9 cellular contexts compared by ENCODE assay signal in the genomic region with DNA sequence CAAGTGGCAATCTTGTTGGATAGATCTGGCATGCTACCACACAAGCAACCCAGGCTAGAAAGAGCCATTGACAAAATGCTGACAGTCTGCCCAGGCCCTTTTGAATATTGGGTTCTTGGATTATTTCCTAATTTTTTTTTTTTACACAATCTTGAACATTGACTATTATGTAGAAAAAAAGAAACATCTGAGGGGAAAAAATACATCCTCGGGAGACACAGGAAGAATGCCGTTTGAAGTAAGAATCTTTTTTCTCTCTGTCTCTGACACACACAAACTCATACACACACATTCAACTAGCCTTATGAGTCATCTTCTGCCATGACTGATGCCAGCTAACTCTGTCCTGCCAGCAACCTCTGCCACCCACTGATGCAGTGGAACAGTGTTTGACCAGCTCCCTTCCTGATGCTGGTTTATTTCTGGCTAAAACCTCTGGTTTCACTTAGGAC. TPM values are rescaled to one million over a fixed set of nuclear protein-coding genes. Genes with fewer than 3 reads are reported as not detected.
DNase-seq lines count a peak whose midpoint lies in the region; ATAC-seq, FAIRE-seq and TF ChIP-seq lines count a peak whose summit lies in the region.
"Had no signal": no experiment of that assay in that cellular context is flagged by ENCODE, and none has a peak within 500 bp of the region (broad histone marks: within the 10 kb centered on the region; RNA-seq: fewer than 3 reads in every experiment).

No MANE protein-coding gene starts in this region.

- no peaks in the 10 kb centered on the region for H3K27me3 ChIP-seq in neuronal stem cell (ENCODE audit: control insufficient read depth in 3 of 3, insufficient read depth in 3 of 3, low read depth in 1 of 3, low read length in 3 of 3)

- no peak overlapping the region for H2BK5ac ChIP-seq in neuronal stem cell (ENCODE audit: low read length)

- H3K23ac ChIP-seq in neuronal stem cell (ENCODE audit: low read depth, low read length, poor library complexity) = no peak overlapping the region

- no peak overlapping the region for H3K27ac ChIP-seq in neuronal stem cell (replicated peaks; ENCODE audit: low read length)
- H3K27ac ChIP-seq: HL-60 had no signal

- no peak overlapping the region for H2BK12ac ChIP-seq in neuronal stem cell (ENCODE audit: low read length)

- ATAC-seq in GM21619 (IDR thresholded peaks at IDR 0.05; ENCODE audit: unreplicated experiment) (no peak), HG02642 (IDR thresholded peaks at IDR 0.05; ENCODE audit: poor library complexity, unreplicated experiment) (no peak)

- H3K14ac ChIP-seq in neuronal stem cell (ENCODE audit: low read length) = no peak overlapping the region

- H2AK5ac ChIP-seq in neuronal stem cell (ENCODE audit: low read depth, low read length) = no peak overlapping the region

- H2AFZ ChIP-seq in neuronal stem cell (ENCODE audit: low read length) = no peak overlapping the region

- H3K4me3 ChIP-seq in neuronal stem cell (ENCODE audit: low read length in 2 of 2) (no peak overlapping the region), lower leg skin (ENCODE audit: low read depth, poor library complexity, severe bottlenecking) (no peak overlapping the region)

- TF ChIP-seq CTCF in lower leg skin (IDR thresholded peaks at IDR 0.05) = no peak

- peak; percentile 92 for FAIRE-seq in RCC 7860 (lab: Jason Lieb, UNC)

- H2BK15ac ChIP-seq in neuronal stem cell (ENCODE audit: low read length) = no peak overlapping the region

- no peak overlapping the region for H3K4ac ChIP-seq in neuronal stem cell (ENCODE audit: low read length)

- no CpG with 5 or more reads among the region's 2 CpGs for WGBS in neuronal stem cell (ENCODE audit: extremely low coverage in 2 of 2, insufficient read length in 2 of 2, insufficient replicate concordance in 1 of 2), 2 donors
- WGBS in lower leg skin, 2 donors = 8 to 13% methylated on average over 2 of the region's 2 CpGs

- peaks cover 2% of the 10 kb centered on the region for H3K79me1 ChIP-seq in neuronal stem cell (ENCODE audit: low read depth, low read length)

- no peaks in the 10 kb centered on the region for H3K36me3 ChIP-seq in neuronal stem cell (replicated peaks in 1 of 2; ENCODE audit: control insufficient read depth in 2 of 2, insufficient read depth in 2 of 2, low read length in 2 of 2)

- H3K4me1 ChIP-seq in neuronal stem cell (ENCODE audit: control insufficient read depth in 2 of 2, insufficient read depth in 1 of 2, low read depth in 1 of 2, low read length in 2 of 2) = peaks cover 0 to 11% of the 10 kb centered on the region in 2 donors

- TF ChIP-seq POLR2A in lower leg skin (IDR thresholded peaks at IDR 0.05) = no peak

- H3K4me2 ChIP-seq in neuronal stem cell (ENCODE audit: insufficient read depth, low read length, poor library complexity, severe bottlenecking) = no peak overlapping the region

- H4K8ac ChIP-seq in neuronal stem cell (ENCODE audit: low read depth, low read length) = no peak overlapping the region

- no peaks in the 10 kb centered on the region for H3K9me3 ChIP-seq in neuronal stem cell (replicated peaks in 1 of 2; ENCODE audit: control insufficient read depth in 2 of 2, insufficient read depth in 1 of 2, low read depth in 1 of 2, low read length in 2 of 2)

- intact Hi-C loops in lower leg skin (cut with DNase I; ENCODE audit: low total_unique reads) = no loop called here

- no peak overlapping the region for H3K9ac ChIP-seq in neuronal stem cell (ENCODE audit: low read depth, low read length, poor library complexity)

- H4K91ac ChIP-seq in neuronal stem cell (ENCODE audit: low read depth, low read length, poor library complexity) = no peak overlapping the region

- no peak overlapping the region for H3K18ac ChIP-seq in neuronal stem cell (ENCODE audit: low read length)

- no peak overlapping the region for H2BK120ac ChIP-seq in neuronal stem cell (ENCODE audit: low read depth, low read length)

- DNase-seq in COLO829 (ENCODE audit: low spot score) = peak; percentile 68
- peak; percentile 89 for DNase-seq in RCC 7860 (ENCODE audit: low spot score)
- peak; percentile 68 for DNase-seq in fibroblast of gingiva (ENCODE audit: low read depth)
- peak in 44 of 56 donors; percentile 13 to 78 (median 42) for DNase-seq in nucleus accumbens (lab: John Stamatoyannopoulos, UW)
- DNase-seq in neuronal stem cell (ENCODE audit: low spot score) = no peak
- DNase-seq in lower leg skin (ENCODE audit: low spot score in 2 of 2) = no peak

RNA-seq across cellular contexts. Expression of gene SORBS1, which starts 47.2 kb away (rescaled TPM):
- polyA plus RNA-seq in neuronal stem cell (2013, experiment 1 of 2) = 10.1 TPM
- polyA plus RNA-seq in neuronal stem cell (2013, experiment 2 of 2) = 9.4 TPM
- total RNA-seq in lower leg skin = 10 to 100 TPM; 35.1 to 53.1 (median 43.3) TPM

Comparison
In these comparisons a context has a peak if more than half of its experiments do, and no peak if none do; other contexts are left out.
1. DNase-seq: peak in COLO829 (single experiment), RCC 7860 (single experiment), fibroblast of gingiva (single experiment) and nucleus accumbens (44 of 56); none in neuronal stem cell (single experiment) and lower leg skin (0 of 2).